8 cellular contexts compared by ENCODE assay signal in genomic region chr20:1315804-1316203, GRCh38.
"Had no signal": no experiment of that assay in that cellular context is flagged by ENCODE, and none has a peak within 500 bp of the region (broad histone marks: within the 10 kb centered on the region; RNA-seq: fewer than 3 reads in every experiment).

No MANE protein-coding gene starts in this region.

- ATAC-seq: GM12878 had no signal

- H3K4me3 ChIP-seq: GM12878 had no signal

- DNase-seq: GDM1, GF-D8 had no signal

- FAIRE-seq: G401.6, GM12878, GM12891, GM12892, GM18507, GM19239 had no signal
